Comparison of ENCODE assay signal across 10 cellular contexts in the genomic region with DNA sequence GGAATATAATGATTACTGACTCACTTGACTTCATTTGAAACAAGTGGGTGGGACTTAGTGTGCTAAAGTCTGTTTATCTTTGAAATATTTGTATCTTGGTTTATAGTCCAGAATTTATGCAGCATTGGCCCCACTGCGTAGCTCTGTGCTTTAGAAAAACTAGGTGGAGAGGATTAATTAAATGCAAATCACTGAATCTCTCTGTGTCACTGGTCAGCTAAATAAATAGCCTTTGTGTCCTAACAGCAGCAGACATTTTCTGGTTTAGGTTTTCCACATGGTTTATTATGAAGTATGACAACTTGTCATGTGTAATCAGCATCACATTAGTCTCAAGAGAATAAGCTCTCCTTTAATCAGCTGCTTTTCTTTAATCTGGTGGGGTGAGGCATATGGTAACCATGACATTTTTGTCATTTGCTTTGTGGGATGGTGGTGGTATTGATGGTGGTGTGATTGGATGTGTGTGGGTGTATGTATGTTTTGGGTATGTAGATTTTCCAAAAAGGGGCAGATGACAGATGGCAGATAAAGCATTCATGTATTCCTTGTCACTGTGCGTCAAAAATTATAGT. TPM values are rescaled to one million over a fixed set of nuclear protein-coding genes. Genes with fewer than 3 reads are reported as not detected.
DNase-seq lines count a peak whose midpoint lies in the region; FAIRE-seq and TF ChIP-seq lines count a peak whose summit lies in the region.
"Had no signal": no experiment of that assay in that cellular context is flagged by ENCODE, and none has a peak within 500 bp of the region (broad histone marks: within the 10 kb centered on the region; RNA-seq: fewer than 3 reads in every experiment).

No MANE protein-coding gene starts in this region.

- H3K4me3 ChIP-seq in small intestine (ENCODE audit: low read depth in 1 of 2, low read length in 2 of 2): no peak overlapping the region

- no peak for TF ChIP-seq POLR2A in H54 (IDR thresholded peaks at IDR 0.05; ENCODE audit: low read depth, low read length)

- FAIRE-seq in H54 (lab: Jason Lieb, UNC) (no peak), small intestine (lab: Jason Lieb, UNC) (no peak)

- no peaks in the 10 kb centered on the region for H3K27me3 ChIP-seq in small intestine (ENCODE audit: control insufficient read depth in 2 of 2, insufficient read depth in 2 of 2, low read length in 2 of 2)

- H3K9me3 ChIP-seq in small intestine (ENCODE audit: control insufficient read depth, low read depth): no peaks in the 10 kb centered on the region

- peak; percentile 6 for DNase-seq in stimulated activated CD4-positive, alpha-beta T cell treated with anti-CD3 and anti-CD28 coated beads, Interleukin-1b, Interleukin-23, amount 100 ng/mL, for 48 hours
- no peak for DNase-seq in stimulated activated CD4-positive, alpha-beta T cell treated with anti-CD3 and anti-CD28 coated beads, Interleukin-12 subunit alpha, Interleukin-12 subunit beta, amount 100 ng/mL, for 4 hours
- peak; percentile 15 for DNase-seq in amniotic epithelial cell (ENCODE audit: low read depth)
- peak; percentile 17 for DNase-seq in medulla oblongata (ENCODE audit: extremely low spot score)
- DNase-seq in NCI-H1092 treated with DMSO at 0.1 percent for 48 hours (lab: John Stamatoyannopoulos, UW): no peak
- no peak for DNase-seq in H54 (ENCODE audit: insufficient read length, low spot score)
- DNase-seq in SW 1271 (lab: John Stamatoyannopoulos, UW): no peak
- no peak for DNase-seq in small intestine
- DNase-seq: hypothalamus, nephron progenitor cell had no signal

- no peak overlapping the region for H3K27ac ChIP-seq in small intestine (ENCODE audit: low read depth in 1 of 2, low read length in 1 of 2)

- no peaks in the 10 kb centered on the region for H3K36me3 ChIP-seq in small intestine (ENCODE audit: control insufficient read depth in 2 of 2, insufficient read depth in 2 of 2, low read length in 2 of 2)

- 73 to 87% (median 87%) methylated on average over 2 of the region's 2 CpGs for whole genome bisulfite sequencing in small intestine, 3 donors

- no peaks in the 10 kb centered on the region for H3K4me1 ChIP-seq in small intestine (ENCODE audit: control insufficient read depth in 2 of 2, insufficient read depth in 1 of 2, low read depth in 1 of 2, low read length in 1 of 2)

RNA-seq across cellular contexts. Expression of a gene that starts 33.9 kb away (rescaled TPM):
- 10 to 100 TPM; 15.1 to 25.2 (median 16.1) TPM for polyA plus RNA-seq in small intestine

RNA-seq across cellular contexts. Expression of a gene that starts 44.0 kb away (rescaled TPM):
- polyA plus RNA-seq in small intestine: 100 to 1,000 TPM; 104 to 131 (median 104) TPM

Comparison
In these comparisons a context has a peak if more than half of its experiments do, and no peak if none do; other contexts are left out.
1. DNase-seq: peak in stimulated activated CD4-positive, alpha-beta T cell treated with anti-CD3 and anti-CD28 coated beads, Interleukin-1b, Interleukin-23, amount 100 ng/mL, for 48 hours (single experiment), amniotic epithelial cell (single experiment) and medulla oblongata (single experiment); none in stimulated activated CD4-positive, alpha-beta T cell treated with anti-CD3 and anti-CD28 coated beads, Interleukin-12 subunit alpha, Interleukin-12 subunit beta, amount 100 ng/mL, for 4 hours (single experiment), NCI-H1092 treated with DMSO at 0.1 percent for 48 hours (single experiment), H54 (single experiment), SW 1271 (0 of 2) and small intestine (single experiment).